Comparison of ENCODE assay signal across 25 cellular contexts in genomic region chr15:39283531-39283930, GRCh38.
A peak's percentile ranks its signal among the peaks of the same experiment; 100 is the strongest.
DNase-seq lines count a peak whose midpoint lies in the region; ATAC-seq and TF ChIP-seq lines count a peak whose summit lies in the region.
"Had no signal": no experiment of that assay in that cellular context is flagged by ENCODE, and none has a peak within 500 bp of the region (broad histone marks: within the 10 kb centered on the region; RNA-seq: fewer than 3 reads in every experiment).

No MANE protein-coding gene starts in this region.

- no peaks in the 10 kb centered on the region for H3K9me3 ChIP-seq in GM23248 (ENCODE audit: low read depth)
- H3K9me3 ChIP-seq in SJSA1 (replicated peaks) = no peaks in the 10 kb centered on the region
- H3K9me3 ChIP-seq: thoracic aorta, uterus had no signal

- H3K4me1 ChIP-seq in GM23248 (ENCODE audit: insufficient read depth) (peaks cover 81% of the 10 kb centered on the region), SJSA1 (replicated peaks) (peaks cover 60% of the 10 kb centered on the region)
- H3K4me1 ChIP-seq: uterus had no signal

- in situ Hi-C loops in GM23248 (cut with MboI) = no loop called here

- no peak overlapping the region for H3K4me3 ChIP-seq in GM23248
- H3K4me3 ChIP-seq in SJSA1 = no peak overlapping the region
- H3K4me3 ChIP-seq in fibroblast of mammary gland (ENCODE audit: control insufficient read depth, low read depth, low read length) = no peak overlapping the region
- H3K4me3 ChIP-seq: heart left ventricle, thoracic aorta, uterus had no signal

- intact Hi-C loops in sciatic nerve (cut with DNase I) = no loop called here

- DNase-seq in GM23248 (no peak), SJSA1 (ENCODE audit: low read depth in 1 of 2, low spot score in 2 of 2) (no peak), fibroblast of mammary gland (ENCODE audit: low read depth) (peak; percentile 25), sciatic nerve (ENCODE audit: low spot score) (no peak), DMS 273 (lab: John Stamatoyannopoulos, UW; ENCODE audit: unreplicated experiment) (no peak)
- no peak for DNase-seq in stimulated activated CD4-positive, alpha-beta T cell treated with anti-CD3 and anti-CD28 coated beads, Interleukin-2, amount 100 ng/mL, for 24 hours
- DNase-seq in activated CD4-positive, alpha-beta T cell treated with anti-CD3 and anti-CD28 coated beads, Interleukin-2, amount 50 U/mL, for 48 hours = no peak
- DNase-seq: activated CD4-positive, CD25-positive, alpha-beta regulatory T cell treated with anti-CD3 and anti-CD28 coated beads, Interleukin-2, amount 50 U/mL, for 72 hours; activated CD8-positive, alpha-beta T cell treated with anti-CD3 and anti-CD28 coated beads, Interleukin-2, amount 10 ng/mL, durations not matched to agents 7 days and 5 days; CD4-positive, CD25-positive, alpha-beta regulatory T cell; central memory CD4-positive, alpha-beta T cell; dermis blood vessel endothelial cell; NCI-H1105 treated with DMSO at 0.1 percent for 48 hours; NCI-H1930; NCI-H69; stimulated activated CD4-positive, alpha-beta T cell treated with anti-CD3 and anti-CD28 coated beads, Interleukin-15, amount 100 ng/mL, for 24 hours; stimulated activated naive CD4-positive, alpha-beta T cell treated with Interleukin-2 at 50 U/mL for 16 hours; uterus had no signal

- peak overlapping the region; percentile 69 for H3K27ac ChIP-seq in GM23248
- H3K27ac ChIP-seq in SJSA1 = peak overlapping the region; percentile 10
- H3K27ac ChIP-seq: foreskin keratinocyte, heart left ventricle, thoracic aorta, uterus had no signal

- H4K20me1 ChIP-seq in GM23248 (ENCODE audit: insufficient read depth) = no peaks in the 10 kb centered on the region

- H3K9ac ChIP-seq in GM23248 = no peak overlapping the region; the same call in 1 of the 2 replicates

- ATAC-seq in sciatic nerve = peak; percentile 38
- ATAC-seq in HG03469 (IDR thresholded peaks at IDR 0.05; ENCODE audit: unreplicated experiment) = no peak
- ATAC-seq: activated CD8-positive, alpha-beta T cell treated with anti-CD3 and anti-CD28 coated beads, Interleukin-2, amount 10 ng/mL, durations not matched to agents 7 days and 5 days; activated naive CD4-positive, alpha-beta T cell treated with anti-CD3 and anti-CD28 coated beads, Interleukin-2, amount 50 U/mL, for 72 hours; foreskin keratinocyte; heart left ventricle; Panc1; right cardiac atrium had no signal

- H2AFZ ChIP-seq in GM23248 = no peak overlapping the region

- no peaks in the 10 kb centered on the region for H3K9me2 ChIP-seq in GM23248 (ENCODE audit: insufficient read depth)

- H3K79me2 ChIP-seq in GM23248 (ENCODE audit: insufficient read depth) = no peaks in the 10 kb centered on the region

- TF ChIP-seq CTCF in fibroblast of mammary gland (conservative IDR thresholded peaks at IDR 0.05; ENCODE audit: control insufficient read depth, insufficient read depth, low read depth, low read length) = no peak

- H3K4me2 ChIP-seq in GM23248 (ENCODE audit: unreplicated experiment) = peak overlapping the region; percentile 14

- no peaks in the 10 kb centered on the region for H3K36me3 ChIP-seq in GM23248 (ENCODE audit: low read depth)
- no peaks in the 10 kb centered on the region for H3K36me3 ChIP-seq in SJSA1
- H3K36me3 ChIP-seq: heart left ventricle, thoracic aorta, uterus had no signal

- H3K27me3 ChIP-seq in GM23248 (replicated peaks; ENCODE audit: insufficient read depth) = no peaks in the 10 kb centered on the region
- H3K27me3 ChIP-seq in SJSA1 (replicated peaks) = no peaks in the 10 kb centered on the region
- H3K27me3 ChIP-seq: foreskin keratinocyte, heart left ventricle, uterus had no signal

- peaks cover 79% of the 10 kb centered on the region for H3F3A ChIP-seq in GM23248 (ENCODE audit: insufficient read depth)
